In the genomic region with DNA sequence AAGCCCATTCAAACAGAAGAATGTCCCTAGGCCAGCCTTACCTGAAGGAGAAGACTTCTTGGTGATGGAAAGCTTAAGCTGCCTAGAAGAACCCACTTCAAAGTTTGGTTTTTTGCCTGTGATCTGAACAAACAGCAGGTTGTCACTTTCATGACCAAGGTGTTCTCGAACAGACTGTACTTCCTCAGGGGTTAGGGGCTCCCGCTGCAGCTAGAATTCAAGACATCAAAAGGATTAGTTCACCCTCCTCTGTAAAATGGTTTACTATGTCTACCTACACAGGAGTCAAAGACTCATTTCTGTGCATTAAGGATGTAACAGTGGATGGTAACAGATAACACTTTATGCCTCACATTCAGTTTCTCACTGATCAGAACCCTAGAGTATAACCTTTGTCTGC, we compare ENCODE assay signal across 28 cellular contexts. TPM values are rescaled to one million over a fixed set of nuclear protein-coding genes. Genes with fewer than 3 reads are reported as not detected.
A peak's percentile ranks its signal among the peaks of the same experiment; 100 is the strongest.
DNase-seq lines count a peak whose midpoint lies in the region; ATAC-seq, FAIRE-seq and TF ChIP-seq lines count a peak whose summit lies in the region.
"Had no signal": no experiment of that assay in that cellular context is flagged by ENCODE, and none has a peak within 500 bp of the region (broad histone marks: within the 10 kb centered on the region; RNA-seq: fewer than 3 reads in every experiment).

No MANE protein-coding gene starts in this region.

- no peaks in the 10 kb centered on the region for H3K9me3 ChIP-seq in CD4-positive, alpha-beta T cell (ENCODE audit: control insufficient read depth, low read length)
- no peaks in the 10 kb centered on the region for H3K9me3 ChIP-seq in keratinocyte (ENCODE audit: control insufficient read depth, low read depth, low read length)
- H3K9me3 ChIP-seq: Peyer's patch, SK-N-SH had no signal

- no peaks in the 10 kb centered on the region for H3K27me3 Mint-ChIP-seq in activated T-cell treated with anti-CD3 and anti-CD28 coated beads, Interleukin-2, amount 50 U/mL, for 72 hours (ENCODE audit: low read depth)
- H3K27me3 Mint-ChIP-seq in CD4-positive, alpha-beta T cell = no peaks in the 10 kb centered on the region

- H3K4me3 ChIP-seq in keratinocyte (ENCODE audit: control insufficient read depth in 2 of 3, extremely low read depth in 1 of 3, insufficient read depth in 2 of 3, low read depth in 1 of 3, low read length in 3 of 3) = no peak overlapping the region
- H3K4me3 ChIP-seq: GM23248, Peyer's patch had no signal

- 0 out of 2 replicates have a peak overlapping the region, but pooled peaks have one; percentile 50 for H3K27ac ChIP-seq in 22Rv1
- H3K27ac ChIP-seq in CD4-positive, alpha-beta T cell (ENCODE audit: low read depth, low read length) = peak overlapping the region; percentile 3
- H3K27ac ChIP-seq in keratinocyte (ENCODE audit: control insufficient read depth, insufficient read depth, low read length) = no peak overlapping the region
- H3K27ac ChIP-seq: GM23248, Peyer's patch had no signal

- peaks cover 8% of the 10 kb centered on the region for H3K4me1 Mint-ChIP-seq in activated T-cell treated with anti-CD3 and anti-CD28 coated beads, Interleukin-2, amount 50 U/mL, for 72 hours (ENCODE audit: low read depth)
- H3K4me1 Mint-ChIP-seq in CD4-positive, alpha-beta T cell (ENCODE audit: low read depth) = peaks cover 38% of the 10 kb centered on the region
- H3K4me1 Mint-ChIP-seq: CD14-positive monocyte had no signal

- no peak overlapping the region for H3K9ac ChIP-seq in keratinocyte (ENCODE audit: control insufficient read depth, extremely low read depth, insufficient read depth, low read length)
- H3K9ac ChIP-seq: GM23248, SK-N-SH had no signal

- POLR2A ChIA-PET in CD4-positive, alpha-beta T cell (lab: Charles Lee) = interaction anchor here (1.0 to 2.7 kb wide), 3 partner anchors 12 to 28 kb away, joined by 3 to 18 read pairs (median 12); a partner anchor contains a TSS

- H3K4me1 ChIP-seq in keratinocyte (ENCODE audit: control insufficient read depth, extremely low read depth, insufficient read depth, low read length) = no peaks in the 10 kb centered on the region
- H3K4me1 ChIP-seq: Peyer's patch had no signal

- DNase-seq in activated T-cell treated with anti-CD3 and anti-CD28 coated beads, Interleukin-2, amount 50 U/mL, for 72 hours = no peak
- DNase-seq in activated T-cell treated with anti-CD3 and anti-CD28 coated beads, Interleukin-2, amount 50 U/mL, for 1 hour = no peak
- peak in 1 of 10 experiments; percentile 22 for DNase-seq in CD4-positive, alpha-beta T cell
- DNase-seq in keratinocyte (ENCODE audit: low read depth, low spot score) (no peak), GM20000 (ENCODE audit: low spot score) (no peak)
- no peak for DNase-seq in stimulated activated CD4-positive, alpha-beta T cell treated with anti-CD3 and anti-CD28 coated beads, Interleukin-15, amount 100 ng/mL, for 24 hours
- DNase-seq: DMS153, DND-41, GM23248, H7, Kasumi-1, NCI-H1092 treated with DMSO at 0.1 percent for 48 hours, NCI-H1436, NCI-H187, NCI-H2081 treated with DMSO at 0.1 percent for 48 hours, NCI-H2171, NCI-H226, NCI-H510A, NCI-H69, Peyer's patch, SIG-M5, SK-N-SH had no signal

- no peaks in the 10 kb centered on the region for H3K9me3 Mint-ChIP-seq in activated T-cell treated with anti-CD3 and anti-CD28 coated beads, Interleukin-2, amount 50 U/mL, for 72 hours
- no peaks in the 10 kb centered on the region for H3K9me3 Mint-ChIP-seq in CD4-positive, alpha-beta T cell
- H3K9me3 Mint-ChIP-seq: CD14-positive monocyte had no signal

- peaks cover 37 to 39% of the 10 kb centered on the region in 2 experiments for H3K36me3 ChIP-seq in keratinocyte (ENCODE audit: control insufficient read depth in 2 of 2, extremely low read depth in 1 of 2, insufficient read depth in 2 of 2, low read length in 2 of 2)

- TF ChIP-seq CTCF in 22Rv1 (IDR thresholded peaks at IDR 0.05) (no peak), keratinocyte (optimal IDR thresholded peaks at IDR 0.05 in 1 of 3, IDR thresholded peaks at IDR 0.05 in 1 of 3, conservative IDR thresholded peaks at IDR 0.05 in 1 of 3; ENCODE audit: extremely low read depth in 1 of 3, insufficient read depth in 2 of 3, low read length in 3 of 3) (no peak), GM20000 (IDR thresholded peaks at IDR 0.05; ENCODE audit: extremely low read depth, missing control alignments) (no peak)
- no peak for TF ChIP-seq CTCF in CD4-positive, alpha-beta T cell (IDR thresholded peaks at IDR 0.05)

- no peaks in the 10 kb centered on the region for H3K27me3 ChIP-seq in CD4-positive, alpha-beta T cell (ENCODE audit: control insufficient read depth, insufficient read depth, low read length)
- H3K27me3 ChIP-seq in keratinocyte (ENCODE audit: control insufficient read depth, extremely low read depth, insufficient read depth, low read length) = no peaks in the 10 kb centered on the region
- H3K27me3 ChIP-seq: Peyer's patch had no signal

- dilution Hi-C loops in keratinocyte (cut with MboI; ENCODE audit: extremely low pct_ligation_motif_present, low sequenced_read_pairs) = no loop called here

- H3K27ac Mint-ChIP-seq in activated T-cell treated with anti-CD3 and anti-CD28 coated beads, Interleukin-2, amount 50 U/mL, for 72 hours = peak overlapping the region; percentile 77
- H3K27ac Mint-ChIP-seq in CD4-positive, alpha-beta T cell = peak overlapping the region; percentile 84
- H3K27ac Mint-ChIP-seq: CD14-positive monocyte had no signal

- no peaks in the 10 kb centered on the region for H3K79me2 ChIP-seq in keratinocyte (ENCODE audit: control insufficient read depth, insufficient read depth, low read length)

- H3K4me2 ChIP-seq in keratinocyte (ENCODE audit: control insufficient read depth, extremely low read depth, insufficient read depth, low read depth, low read length) = no peak overlapping the region
- H3K4me2 ChIP-seq: SK-N-SH had no signal

- CTCF ChIA-PET in CD4-positive, alpha-beta T cell (lab: Charles Lee) = interaction anchor here (1.4 to 1.9 kb wide), 3 partner anchors 13 to 86 kb away, joined by 3 to 9 read pairs (median 3); a partner anchor contains a TSS

- H3K4me3 Mint-ChIP-seq in activated T-cell treated with anti-CD3 and anti-CD28 coated beads, Interleukin-2, amount 50 U/mL, for 72 hours = no peak overlapping the region
- peak overlapping the region; percentile 11 for H3K4me3 Mint-ChIP-seq in CD4-positive, alpha-beta T cell
- H3K4me3 Mint-ChIP-seq: CD14-positive monocyte had no signal

- FAIRE-seq in keratinocyte (lab: Jason Lieb, UNC) = peak; percentile 41
- FAIRE-seq: HepG2 had no signal

- H2AFZ ChIP-seq in keratinocyte (ENCODE audit: control insufficient read depth, low read length) = no peak overlapping the region
- H2AFZ ChIP-seq: GM23248 had no signal

- no peaks in the 10 kb centered on the region for H4K20me1 ChIP-seq in keratinocyte (ENCODE audit: control insufficient read depth, extremely low read depth, insufficient read depth, low read length)

- no peak for ATAC-seq in activated T-cell treated with anti-CD3 and anti-CD28 coated beads, Interleukin-2, amount 50 U/mL, for 72 hours (replicated peaks in 1 of 2)
- ATAC-seq in CD4-positive, alpha-beta T cell (ENCODE audit: poor library complexity) = peak; percentile 89
- ATAC-seq: HepG2 had no signal

- H3K9me1 ChIP-seq in keratinocyte (ENCODE audit: control insufficient read depth, extremely low read depth, insufficient read depth, low read length) = no peaks in the 10 kb centered on the region

- peaks cover 15 to 33% of the 10 kb centered on the region in 2 donors for H3K36me3 Mint-ChIP-seq in activated T-cell treated with anti-CD3 and anti-CD28 coated beads, Interleukin-2, amount 50 U/mL, for 72 hours (ENCODE audit: insufficient read depth in 2 of 2)
- H3K36me3 Mint-ChIP-seq in CD4-positive, alpha-beta T cell (ENCODE audit: low read depth) = peaks cover 88% of the 10 kb centered on the region

- intact Hi-C loops in CD4-positive, alpha-beta T cell (cut with DNase I, micrococcal nuclease) = no loop called here

RNA-seq across cellular contexts. Expression of a gene that starts 13.2 kb away (rescaled TPM):
- 10 to 100 TPM; 39.6 to 49.7 TPM for total RNA-seq in activated T-cell treated with anti-CD3 and anti-CD28 coated beads, Interleukin-2, amount 50 U/mL, for 72 hours
- total RNA-seq in CD4-positive, alpha-beta T cell = 10 to 100 TPM; 27.8 to 28.0 TPM
- polyA plus RNA-seq in keratinocyte = 75.4 to 84.2 TPM (median 76.3 TPM) in 3 replicates
- polyA plus RNA-seq in keratinocyte (2011; ENCODE audit: low read depth) = 59.2 TPM
- polyA plus RNA-seq in keratinocyte (2011; cell fraction: cytosol; rRNA removed) = 67.5 and 81.6 TPM in 2 replicates
- 86.1 and 89.8 TPM in 2 replicates for polyA plus RNA-seq in keratinocyte (2011; cell fraction: nucleus; rRNA removed)
- polyA plus RNA-seq in keratinocyte (2012; ENCODE audit: low replicate concordance) = 43.0 and 58.5 TPM in 2 replicates
- polyA minus RNA-seq in keratinocyte = 43.1 to 66.8 TPM (median 64.5 TPM) in 3 replicates
- polyA minus RNA-seq in keratinocyte (2011; cell fraction: cytosol; rRNA and poly(A)+ RNA removed) = 26.9 TPM
- polyA minus RNA-seq in keratinocyte (2011; cell fraction: nucleus; rRNA and poly(A)+ RNA removed) = 28.6 and 35.8 TPM in 2 replicates

RNA-seq across cellular contexts. Expression of a gene that starts 13.3 kb away (rescaled TPM):
- 10 to 100 TPM; 31.4 to 35.2 TPM for total RNA-seq in activated T-cell treated with anti-CD3 and anti-CD28 coated beads, Interleukin-2, amount 50 U/mL, for 72 hours
- total RNA-seq in CD4-positive, alpha-beta T cell = 1 to 10 TPM; 7.0 to 7.6 TPM
- polyA plus RNA-seq in keratinocyte = 62.8 to 81.2 TPM (median 63.2 TPM) in 3 replicates
- polyA plus RNA-seq in keratinocyte (2011; ENCODE audit: low read depth) = 42.5 TPM
- polyA plus RNA-seq in keratinocyte (2011; cell fraction: cytosol; rRNA removed) = 69.1 and 76.9 TPM in 2 replicates
- polyA plus RNA-seq in keratinocyte (2011; cell fraction: nucleus; rRNA removed) = 81.5 and 93.9 TPM in 2 replicates
- 34.2 and 38.4 TPM in 2 replicates for polyA plus RNA-seq in keratinocyte (2012; ENCODE audit: low replicate concordance)
- 48.4 to 80.1 TPM (median 48.9 TPM) in 3 replicates for polyA minus RNA-seq in keratinocyte
- polyA minus RNA-seq in keratinocyte (2011; cell fraction: cytosol; rRNA and poly(A)+ RNA removed) = 35.9 TPM
- 14.8 and 27.1 TPM in 2 replicates for polyA minus RNA-seq in keratinocyte (2011; cell fraction: nucleus; rRNA and poly(A)+ RNA removed)

RNA-seq across cellular contexts. Expression of a gene that starts 28.5 kb away (rescaled TPM):
- 10 to 100 TPM; 65.7 to 67.5 TPM for total RNA-seq in activated T-cell treated with anti-CD3 and anti-CD28 coated beads, Interleukin-2, amount 50 U/mL, for 72 hours
- 100 to 1,000 TPM; 124 to 125 TPM for total RNA-seq in CD4-positive, alpha-beta T cell
- 74.6 to 92.5 TPM (median 82.4 TPM) in 3 replicates for polyA plus RNA-seq in keratinocyte
- polyA plus RNA-seq in keratinocyte (2011; ENCODE audit: low read depth) = 23.1 TPM
- 65.7 and 66.9 TPM in 2 replicates for polyA plus RNA-seq in keratinocyte (2011; cell fraction: cytosol; rRNA removed)
- 51.2 and 56.0 TPM in 2 replicates for polyA plus RNA-seq in keratinocyte (2011; cell fraction: nucleus; rRNA removed)
- 46.4 and 59.1 TPM in 2 replicates for polyA plus RNA-seq in keratinocyte (2012; ENCODE audit: low replicate concordance)
- polyA minus RNA-seq in keratinocyte = 115 to 158 TPM (median 119 TPM) in 3 replicates
- 103 TPM for polyA minus RNA-seq in keratinocyte (2011; cell fraction: cytosol; rRNA and poly(A)+ RNA removed)
- polyA minus RNA-seq in keratinocyte (2011; cell fraction: nucleus; rRNA and poly(A)+ RNA removed) = 31.8 and 33.0 TPM in 2 replicates

RNA-seq across cellular contexts. Expression of a gene that starts 29.4 kb away (rescaled TPM):
- total RNA-seq in activated T-cell treated with anti-CD3 and anti-CD28 coated beads, Interleukin-2, amount 50 U/mL, for 72 hours = 1 to 10 TPM; 1.3 to 7.4 TPM
- total RNA-seq in CD4-positive, alpha-beta T cell = not detected
- polyA plus RNA-seq in keratinocyte = not detected in 3 replicates
- polyA plus RNA-seq in keratinocyte (2011; ENCODE audit: low read depth) = not detected
- polyA plus RNA-seq in keratinocyte (2011; cell fraction: cytosol; rRNA removed) = not detected in 2 replicates
- not detected in 2 replicates for polyA plus RNA-seq in keratinocyte (2011; cell fraction: nucleus; rRNA removed)
- not detected in 2 replicates for polyA plus RNA-seq in keratinocyte (2012; ENCODE audit: low replicate concordance)
- not detected in 3 replicates for polyA minus RNA-seq in keratinocyte
- polyA minus RNA-seq in keratinocyte (2011; cell fraction: cytosol; rRNA and poly(A)+ RNA removed) = not detected
- polyA minus RNA-seq in keratinocyte (2011; cell fraction: nucleus; rRNA and poly(A)+ RNA removed) = not detected in 2 replicates
- total RNA-seq: A673, GM23248, H7, HepG2, HT1080, M059J, Peyer's patch had no signal
- polyA plus RNA-seq: CD14-positive monocyte, GM23248, HepG2, SK-N-SH had no signal

RNA-seq across cellular contexts. Expression of a gene that starts 52.3 kb away (rescaled TPM):
- 10 to 100 TPM; 12.0 to 19.6 TPM for total RNA-seq in activated T-cell treated with anti-CD3 and anti-CD28 coated beads, Interleukin-2, amount 50 U/mL, for 72 hours
- 1 to 10 TPM; 2.4 to 2.9 TPM for total RNA-seq in CD4-positive, alpha-beta T cell
- 17.3 to 33.4 TPM (median 17.6 TPM) in 3 replicates for polyA plus RNA-seq in keratinocyte
- 5.4 TPM for polyA plus RNA-seq in keratinocyte (2011; ENCODE audit: low read depth)
- 19.1 and 29.6 TPM in 2 replicates for polyA plus RNA-seq in keratinocyte (2011; cell fraction: cytosol; rRNA removed)
- 26.7 and 27.7 TPM in 2 replicates for polyA plus RNA-seq in keratinocyte (2011; cell fraction: nucleus; rRNA removed)
- polyA plus RNA-seq in keratinocyte (2012; ENCODE audit: low replicate concordance) = 16.6 and 20.0 TPM in 2 replicates
- polyA minus RNA-seq in keratinocyte = 19.7 to 38.7 TPM (median 35.3 TPM) in 3 replicates
- polyA minus RNA-seq in keratinocyte (2011; cell fraction: cytosol; rRNA and poly(A)+ RNA removed) = 30.3 TPM
- 11.2 and 13.7 TPM in 2 replicates for polyA minus RNA-seq in keratinocyte (2011; cell fraction: nucleus; rRNA and poly(A)+ RNA removed)
